In genomic region chr22:19082101-19082500, GRCh38 we compare ENCODE assay signal across 31 cellular contexts. TPM values are rescaled to one million over a fixed set of nuclear protein-coding genes. Genes with fewer than 3 reads are reported as not detected.
"Had no signal": no experiment of that assay in that cellular context is flagged by ENCODE, and none has a peak within 500 bp of the region (broad histone marks: within the 10 kb centered on the region; RNA-seq: fewer than 3 reads in every experiment).

No MANE protein-coding gene starts in this region.

- H3K4me1 ChIP-seq: ascending aorta had no signal

- DNase-seq: activated CD4-positive, alpha-beta T cell treated with anti-CD3 and anti-CD28 coated beads, Interleukin-2, amount 10 ng/mL, durations not matched to agents 24 days and 14 days; activated CD4-positive, alpha-beta T cell treated with anti-CD3 and anti-CD28 coated beads, Interleukin-2, amount 50 U/mL, for 4 hours; activated CD8-positive, alpha-beta T cell treated with anti-CD3 and anti-CD28 coated beads for 36 hours; activated effector memory CD4-positive, alpha-beta T cell treated with anti-CD3 and anti-CD28 coated beads, Interleukin-2, amount 50 U/mL, for 16 hours; activated naive CD4-positive, alpha-beta T cell; activated naive CD4-positive, alpha-beta T cell treated with anti-CD3 and anti-CD28 coated beads, Interleukin-2, amount 50 U/mL, for 16 hours; activated naive CD8-positive, alpha-beta T cell treated with anti-CD3 and anti-CD28 coated beads for 36 hours; activated T-cell treated with anti-CD3 and anti-CD28 coated beads, Interleukin-2, amount 50 U/mL, for 1 hour; activated T-cell treated with anti-CD3 and anti-CD28 coated beads, Interleukin-2, amount 50 U/mL, for 72 hours; amniotic stem cell; Karpas-422; KBM-7; NCI-H1436 treated with DMSO at 0.1 percent for 48 hours; NCI-H1694 treated with DMSO at 0.1 percent for 48 hours; NCI-H2029; NCI-H345; NCI-H524 treated with DMSO at 0.1 percent for 48 hours; SHP77; SJCRH30 had no signal

- H3K27ac Mint-ChIP-seq: activated CD4-positive, alpha-beta T cell treated with anti-CD3 and anti-CD28 coated beads, Interleukin-2, amount 10 ng/mL, durations not matched to agents 24 days and 14 days; activated CD8-positive, alpha-beta T cell treated with anti-CD3 and anti-CD28 coated beads for 36 hours; activated naive CD8-positive, alpha-beta T cell treated with anti-CD3 and anti-CD28 coated beads for 36 hours; activated T-cell treated with anti-CD3 and anti-CD28 coated beads, Interleukin-2, amount 50 U/mL, for 72 hours; activated T-helper 17 cell treated with anti-CD3 and anti-CD28 coated beads, Interleukin-2, amount 50 U/mL, for 72 hours; IgD-negative memory B cell; T-helper 2 cell treated with Interferon-gamma antibody and Interleukin-4, amounts not matched to agents 5 μg/mL and 100 μg/mL, for 36 hours had no signal

- H3K9me3 Mint-ChIP-seq: activated CD4-positive, alpha-beta T cell treated with anti-CD3 and anti-CD28 coated beads, Interleukin-2, amount 10 ng/mL, durations not matched to agents 24 days and 14 days; activated CD8-positive, alpha-beta T cell treated with anti-CD3 and anti-CD28 coated beads for 36 hours; activated naive CD8-positive, alpha-beta T cell treated with anti-CD3 and anti-CD28 coated beads for 36 hours; activated T-cell treated with anti-CD3 and anti-CD28 coated beads, Interleukin-2, amount 50 U/mL, for 72 hours; activated T-helper 17 cell treated with anti-CD3 and anti-CD28 coated beads, Interleukin-2, amount 50 U/mL, for 72 hours; central memory CD8-positive, alpha-beta T cell; IgD-negative memory B cell; T-helper 2 cell treated with Interferon-gamma antibody and Interleukin-4, amounts not matched to agents 5 μg/mL and 100 μg/mL, for 36 hours had no signal

- H3K36me3 ChIP-seq: cardiac muscle cell had no signal

- H3K9me3 ChIP-seq: ascending aorta, SJCRH30 had no signal

- H3K4me3 ChIP-seq: ascending aorta, cardiac muscle cell, SJCRH30, SK-N-MC had no signal

- H3K4me3 Mint-ChIP-seq: activated CD4-positive, alpha-beta T cell treated with anti-CD3 and anti-CD28 coated beads, Interleukin-2, amount 10 ng/mL, durations not matched to agents 24 days and 14 days; activated CD8-positive, alpha-beta T cell treated with anti-CD3 and anti-CD28 coated beads for 36 hours; activated naive CD8-positive, alpha-beta T cell treated with anti-CD3 and anti-CD28 coated beads for 36 hours; activated T-cell treated with anti-CD3 and anti-CD28 coated beads, Interleukin-2, amount 50 U/mL, for 72 hours; activated T-helper 17 cell treated with anti-CD3 and anti-CD28 coated beads, Interleukin-2, amount 50 U/mL, for 72 hours; central memory CD8-positive, alpha-beta T cell; IgD-negative memory B cell; T-helper 2 cell treated with Interferon-gamma antibody and Interleukin-4, amounts not matched to agents 5 μg/mL and 100 μg/mL, for 36 hours had no signal

- ATAC-seq: activated CD8-positive, alpha-beta T cell treated with anti-CD3 and anti-CD28 coated beads for 36 hours; activated T-cell treated with anti-CD3 and anti-CD28 coated beads, Interleukin-2, amount 50 U/mL, for 72 hours; activated T-helper 17 cell treated with anti-CD3 and anti-CD28 coated beads, Interleukin-2, amount 50 U/mL, for 72 hours had no signal

- H3K4me1 Mint-ChIP-seq: activated T-helper 17 cell treated with anti-CD3 and anti-CD28 coated beads, Interleukin-2, amount 50 U/mL, for 72 hours had no signal

- H3K27ac ChIP-seq: ascending aorta, cardiac muscle cell, SJCRH30, SK-N-MC had no signal

- H3K27me3 ChIP-seq: ascending aorta, cardiac muscle cell, SJCRH30 had no signal

- H3K27me3 Mint-ChIP-seq: activated CD4-positive, alpha-beta T cell treated with anti-CD3 and anti-CD28 coated beads, Interleukin-2, amount 10 ng/mL, durations not matched to agents 24 days and 14 days; activated CD8-positive, alpha-beta T cell treated with anti-CD3 and anti-CD28 coated beads for 36 hours; activated naive CD8-positive, alpha-beta T cell treated with anti-CD3 and anti-CD28 coated beads for 36 hours; activated T-helper 17 cell treated with anti-CD3 and anti-CD28 coated beads, Interleukin-2, amount 50 U/mL, for 72 hours; central memory CD8-positive, alpha-beta T cell; IgD-negative memory B cell had no signal

RNA-seq across cellular contexts. Expression of gene TSSK2, which starts 49.0 kb away (rescaled TPM):
- total RNA-seq: activated CD4-positive, alpha-beta T cell treated with anti-CD3 and anti-CD28 coated beads, Interleukin-2, amount 10 ng/mL, durations not matched to agents 24 days and 14 days; activated CD8-positive, alpha-beta memory T cell treated with anti-CD3 and anti-CD28 coated beads for 36 hours; activated CD8-positive, alpha-beta T cell treated with anti-CD3 and anti-CD28 coated beads for 36 hours; activated naive CD8-positive, alpha-beta T cell treated with anti-CD3 and anti-CD28 coated beads for 36 hours; activated T-cell treated with anti-CD3 and anti-CD28 coated beads, Interleukin-2, amount 50 U/mL, for 72 hours; activated T-helper 17 cell treated with anti-CD3 and anti-CD28 coated beads, Interleukin-2, amount 50 U/mL, for 72 hours; ascending aorta; cardiac muscle cell; MCF 10A; NCI-H460; OCI-LY7; SJCRH30; T-helper 1 cell treated with Interleukin-12 subunit alpha and Interleukin-12 subunit beta and Interleukin-4 antibody, amounts not matched to agents 30 ng/mL and 1 ng/mL, for 36 hours had no signal
- polyA plus RNA-seq: cardiac muscle cell, IgD-negative memory B cell had no signal
